13 cellular contexts compared by ENCODE assay signal in genomic region chr12:79055926-79056674, GRCh38.
DNase-seq lines count a peak whose midpoint lies in the region; ATAC-seq and TF ChIP-seq lines count a peak whose summit lies in the region.
"Had no signal": no experiment of that assay in that cellular context is flagged by ENCODE, and none has a peak within 500 bp of the region (broad histone marks: within the 10 kb centered on the region; RNA-seq: fewer than 3 reads in every experiment).

No MANE protein-coding gene starts in this region.

- H3K4me1 Mint-ChIP-seq in Calu3 (ENCODE audit: low read depth, unreplicated experiment), result peaks cover 26% of the 10 kb centered on the region
- H3K4me1 Mint-ChIP-seq: CD8-positive, alpha-beta memory T cell had no signal

- no peaks in the 10 kb centered on the region for H3K36me3 Mint-ChIP-seq in Calu3 (ENCODE audit: insufficient read depth, unreplicated experiment)
- H3K36me3 Mint-ChIP-seq: CD8-positive, alpha-beta memory T cell had no signal

- H3K27ac Mint-ChIP-seq in Calu3 (ENCODE audit: unreplicated experiment), result peak overlapping the region; percentile 38
- H3K27ac Mint-ChIP-seq: CD8-positive, alpha-beta memory T cell had no signal

- CTCF ChIA-PET in Calu3 (lab: Charles Lee), result no interaction called here

- H3K9me3 Mint-ChIP-seq in Calu3 (ENCODE audit: low read depth, unreplicated experiment), result no peaks in the 10 kb centered on the region

- peak; percentile 9 for DNase-seq in Calu3
- DNase-seq in HCEC 1CT, result peak; percentile 77
- DNase-seq in RKO (ENCODE audit: low spot score), result peak; percentile 60
- peak; percentile 58 for DNase-seq in glomerular endothelial cell (ENCODE audit: extremely low read depth, low read depth, low spot score)
- no peak for DNase-seq in activated naive CD4-positive, alpha-beta T cell (lab: John Stamatoyannopoulos, UW)
- no peak for DNase-seq in stimulated activated CD4-positive, alpha-beta T cell treated with anti-CD3 and anti-CD28 coated beads, Interleukin-2, amount 100 ng/mL, for 48 hours
- no peak for DNase-seq in right lobe of liver
- DNase-seq in posterior vena cava (ENCODE audit: low spot score), result no peak
- DNase-seq: activated CD4-positive, alpha-beta T cell treated with anti-CD3 and anti-CD28 coated beads for 1 hour; activated gamma-delta T cell; CD8-positive, alpha-beta memory T cell; SJCRH30 had no signal

- no peaks in the 10 kb centered on the region for H3K27me3 ChIP-seq in right lobe of liver
- H3K27me3 ChIP-seq: SJCRH30 had no signal

- no peak for TF ChIP-seq POLR2A in right lobe of liver (IDR thresholded peaks at IDR 0.05)

- TF ChIP-seq CTCF in Calu3 (IDR thresholded peaks at IDR 0.05; ENCODE audit: unreplicated experiment) (no peak), right lobe of liver (IDR thresholded peaks at IDR 0.05) (no peak)

- H3K9me3 ChIP-seq in right lobe of liver, result no peaks in the 10 kb centered on the region

- H3K4me3 Mint-ChIP-seq in Calu3 (ENCODE audit: low read depth, unreplicated experiment), result no peak overlapping the region
- H3K4me3 Mint-ChIP-seq: CD8-positive, alpha-beta memory T cell had no signal

- ATAC-seq in right lobe of liver, result no peak
- ATAC-seq: sciatic nerve had no signal

- no peak overlapping the region for H3K27ac ChIP-seq in right lobe of liver
- H3K27ac ChIP-seq: SJCRH30 had no signal

- 30% methylated on average over 3 of the region's 3 CpGs for WGBS in right lobe of liver (ENCODE audit: insufficient coverage, low coverage, low lambda C conversion rate, missing lambda C conversion rate)

- intact Hi-C loops in Calu3 (cut with micrococcal nuclease; ENCODE audit: unreplicated experiment), result loop anchor here (5.0 kb wide), 1 partner anchor 129 kb away; no protein-coding TSS in a partner anchor
- intact Hi-C loops in right lobe of liver (cut with DNase I), result no loop called here
- intact Hi-C loops in posterior vena cava (cut with DNase I), result no loop called here

- H3K36me3 ChIP-seq in right lobe of liver, result no peaks in the 10 kb centered on the region
- H3K36me3 ChIP-seq: SJCRH30 had no signal

- no peaks in the 10 kb centered on the region for H3K27me3 Mint-ChIP-seq in Calu3 (ENCODE audit: unreplicated experiment)

- no peaks in the 10 kb centered on the region for H3K4me1 ChIP-seq in right lobe of liver

- BruUV-seq in Calu3 (replicated peaks; lab: Mats Ljungman, UMichigan), result no TSS peak

- H3K4me3 ChIP-seq in right lobe of liver, result no peak overlapping the region
- H3K4me3 ChIP-seq: SJCRH30 had no signal

Comparison
In these comparisons a context has a peak if more than half of its experiments do, and no peak if none do; other contexts are left out.
1. DNase-seq: peak in Calu3 (single experiment), HCEC 1CT (single experiment), RKO (single experiment) and glomerular endothelial cell (single experiment); none in activated naive CD4-positive, alpha-beta T cell (0 of 4), stimulated activated CD4-positive, alpha-beta T cell treated with anti-CD3 and anti-CD28 coated beads, Interleukin-2, amount 100 ng/mL, for 48 hours (0 of 2), right lobe of liver (0 of 3) and posterior vena cava (single experiment).